In genomic region chr12:69007166-69007857, GRCh38 we compare ENCODE assay signal across 8 cellular contexts.
A peak's percentile ranks its signal among the peaks of the same experiment; 100 is the strongest.
DNase-seq lines count a peak whose midpoint lies in the region; ATAC-seq and TF ChIP-seq lines count a peak whose summit lies in the region.

No MANE protein-coding gene starts in this region.

- H3K4me1 ChIP-seq in thyroid gland = peaks cover 4 to 17% of the 10 kb centered on the region in 2 donors

- no peaks in the 10 kb centered on the region for H3K36me3 ChIP-seq in thyroid gland

- H3K9me3 Mint-ChIP-seq in activated T-cell treated with anti-CD3 and anti-CD28 coated beads, Interleukin-2, amount 50 U/mL, for 72 hours = no peaks in the 10 kb centered on the region

- intact Hi-C loops in thyroid gland (cut with DNase I) = no loop called here

- peak; percentile 81 for DNase-seq in DMS53 treated with DMSO at 0.1 percent for 48 hours (lab: John Stamatoyannopoulos, UW; ENCODE audit: unreplicated experiment)
- DNase-seq in NCI-H128 (lab: John Stamatoyannopoulos, UW; ENCODE audit: unreplicated experiment) = peak; percentile 62
- no peak for DNase-seq in activated T-cell treated with anti-CD3 and anti-CD28 coated beads, Interleukin-2, amount 50 U/mL, for 72 hours
- peak; percentile 77 for DNase-seq in iris pigment epithelial cell (ENCODE audit: low read depth)
- DNase-seq in thyroid gland = peak; percentile 32 to 35
- no peak for DNase-seq in putamen (ENCODE audit: low spot score)

- H3K36me3 Mint-ChIP-seq in activated T-cell treated with anti-CD3 and anti-CD28 coated beads, Interleukin-2, amount 50 U/mL, for 72 hours (ENCODE audit: insufficient read depth in 2 of 2) = peaks cover 0 to 2% of the 10 kb centered on the region in 2 donors

- TF ChIP-seq CTCF in thyroid gland (IDR thresholded peaks at IDR 0.05) = no peak

- H3K27ac ChIP-seq in thyroid gland = peak overlapping the region in 2 of 3 donors; percentile 55 to 69

- H3K4me3 ChIP-seq in thyroid gland (replicated peaks in 1 of 3) = no peak overlapping the region

- TF ChIP-seq POLR2A in thyroid gland (IDR thresholded peaks at IDR 0.05) = no peak

- ATAC-seq in activated T-cell treated with anti-CD3 and anti-CD28 coated beads, Interleukin-2, amount 50 U/mL, for 72 hours (replicated peaks in 1 of 2) = peak; percentile 54 to 81
- ATAC-seq in GM21381 (IDR thresholded peaks at IDR 0.05; ENCODE audit: unreplicated experiment) (no peak), GM19023 (IDR thresholded peaks at IDR 0.05; ENCODE audit: unreplicated experiment) (no peak)

- 26 to 28% methylated on average over 10 of the region's 10 CpGs for WGBS in thyroid gland, 2 donors

- no peaks in the 10 kb centered on the region for H3K9me3 ChIP-seq in thyroid gland

- H3K27me3 Mint-ChIP-seq in activated T-cell treated with anti-CD3 and anti-CD28 coated beads, Interleukin-2, amount 50 U/mL, for 72 hours (ENCODE audit: low read depth) = peaks cover 44% of the 10 kb centered on the region

- H3K27ac Mint-ChIP-seq in activated T-cell treated with anti-CD3 and anti-CD28 coated beads, Interleukin-2, amount 50 U/mL, for 72 hours = no peak overlapping the region

- H3K27me3 ChIP-seq in thyroid gland = no peaks in the 10 kb centered on the region

- peaks cover 14% of the 10 kb centered on the region for H3K4me1 Mint-ChIP-seq in activated T-cell treated with anti-CD3 and anti-CD28 coated beads, Interleukin-2, amount 50 U/mL, for 72 hours (ENCODE audit: low read depth)

- peak overlapping the region; percentile 35 to 55 for H3K4me3 Mint-ChIP-seq in activated T-cell treated with anti-CD3 and anti-CD28 coated beads, Interleukin-2, amount 50 U/mL, for 72 hours

Comparison
In these comparisons a context has a peak if more than half of its experiments do, and no peak if none do; other contexts are left out.
1. DNase-seq: peak in DMS53 treated with DMSO at 0.1 percent for 48 hours (single experiment), NCI-H128 (single experiment), iris pigment epithelial cell (single experiment) and thyroid gland (2 of 2); none in activated T-cell treated with anti-CD3 and anti-CD28 coated beads, Interleukin-2, amount 50 U/mL, for 72 hours (0 of 2) and putamen (single experiment).
2. ATAC-seq: peak in activated T-cell treated with anti-CD3 and anti-CD28 coated beads, Interleukin-2, amount 50 U/mL, for 72 hours (2 of 2); none in GM21381 (single experiment) and GM19023 (single experiment).